In the genomic region with DNA sequence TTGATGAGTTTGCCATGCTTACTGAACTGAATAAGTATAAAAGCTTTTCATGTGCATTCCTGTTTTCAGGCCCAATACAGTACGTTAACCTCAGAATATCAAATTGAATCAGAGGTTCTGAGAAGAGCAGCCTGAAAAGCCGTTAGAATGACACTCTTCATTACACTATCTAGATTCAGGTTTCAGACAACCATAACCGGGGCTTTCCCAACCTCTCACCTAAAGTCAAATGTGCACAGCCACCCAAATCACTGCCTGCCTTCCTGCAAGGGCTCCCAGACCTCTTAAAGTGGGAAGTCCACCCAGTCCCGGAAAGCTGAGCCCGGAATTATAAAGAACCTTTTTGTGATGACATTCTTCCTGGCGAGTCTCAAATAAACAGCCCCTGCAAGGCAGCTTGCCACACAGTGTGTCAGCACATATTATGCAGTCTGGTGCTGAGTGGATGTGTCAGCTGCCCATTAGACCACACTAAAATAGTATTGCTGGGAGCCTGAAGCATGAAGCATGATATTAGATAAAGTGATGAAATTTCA, we compare ENCODE assay signal across 7 cellular contexts.
A peak's percentile ranks its signal among the peaks of the same experiment; 100 is the strongest.
DNase-seq lines count a peak whose midpoint lies in the region; ATAC-seq lines count a peak whose summit lies in the region.

No MANE protein-coding gene starts in this region.

- DNase-seq in GM19238 (ENCODE audit: insufficient read length, low spot score) (peak; percentile 23), MG63 (peak; percentile 73), RKO (ENCODE audit: low spot score) (no peak), NOMO-1 treated with DMSO at 0.1 percent for 48 hours (lab: John Stamatoyannopoulos, UW; ENCODE audit: unreplicated experiment) (no peak), NCI-H524 (lab: John Stamatoyannopoulos, UW) (no peak)
- no peak for DNase-seq in natural killer cell treated with Interleukin-12 subunit alpha and Interleukin-12 subunit beta and Interleukin-15 and Interleukin-18, amount 100 ng/mL, for 72 hours (ENCODE audit: low spot score)

- peak overlapping the region in 1 of 2 donors; percentile 26 for H3K27ac Mint-ChIP-seq in natural killer cell treated with Interleukin-12 subunit alpha and Interleukin-12 subunit beta and Interleukin-15 and Interleukin-18, amount 100 ng/mL, for 72 hours

- H3K36me3 Mint-ChIP-seq in natural killer cell treated with Interleukin-12 subunit alpha and Interleukin-12 subunit beta and Interleukin-15 and Interleukin-18, amount 100 ng/mL, for 72 hours = peaks cover 6% of the 10 kb centered on the region

- H3K36me3 ChIP-seq in MG63 = no peaks in the 10 kb centered on the region

- no peaks in the 10 kb centered on the region for H3K9me3 ChIP-seq in MG63

- no peaks in the 10 kb centered on the region for H3K27me3 ChIP-seq in MG63

- peak; percentile 90 for ATAC-seq in HG02571 (IDR thresholded peaks at IDR 0.05; ENCODE audit: unreplicated experiment)
- ATAC-seq in natural killer cell treated with Interleukin-12 subunit alpha and Interleukin-12 subunit beta and Interleukin-15 and Interleukin-18, amount 100 ng/mL, for 72 hours = peak; percentile 71 to 93

- H3K4me3 ChIP-seq in MG63 = no peak overlapping the region

- peaks cover 0 to 8% of the 10 kb centered on the region in 2 donors for H3K27me3 Mint-ChIP-seq in natural killer cell treated with Interleukin-12 subunit alpha and Interleukin-12 subunit beta and Interleukin-15 and Interleukin-18, amount 100 ng/mL, for 72 hours

- no peak overlapping the region for H3K4me3 Mint-ChIP-seq in natural killer cell treated with Interleukin-12 subunit alpha and Interleukin-12 subunit beta and Interleukin-15 and Interleukin-18, amount 100 ng/mL, for 72 hours

- H3K9me3 Mint-ChIP-seq in natural killer cell treated with Interleukin-12 subunit alpha and Interleukin-12 subunit beta and Interleukin-15 and Interleukin-18, amount 100 ng/mL, for 72 hours = peaks cover 5% of the 10 kb centered on the region

- peaks cover 10 to 36% of the 10 kb centered on the region in 2 donors for H3K4me1 Mint-ChIP-seq in natural killer cell treated with Interleukin-12 subunit alpha and Interleukin-12 subunit beta and Interleukin-15 and Interleukin-18, amount 100 ng/mL, for 72 hours (ENCODE audit: low read depth in 2 of 2)

Comparison
In these comparisons a context has a peak if more than half of its experiments do, and no peak if none do; other contexts are left out.
1. DNase-seq: peak in GM19238 (single experiment) and MG63 (single experiment); none in natural killer cell treated with Interleukin-12 subunit alpha and Interleukin-12 subunit beta and Interleukin-15 and Interleukin-18, amount 100 ng/mL, for 72 hours (single experiment), RKO (single experiment), NOMO-1 treated with DMSO at 0.1 percent for 48 hours (single experiment) and NCI-H524 (0 of 2).